Comparison of ENCODE assay signal across 8 cellular contexts in genomic region chr4:139177049-139177887, GRCh38. TPM values are rescaled to one million over a fixed set of nuclear protein-coding genes. Genes with fewer than 3 reads are reported as not detected.
DNase-seq lines count a peak whose midpoint lies in the region; ATAC-seq and TF ChIP-seq lines count a peak whose summit lies in the region.

Gene ELF2 (minus strand): TSS chr4:139177218. CDS start chr4:139137701, 39,517 bp downstream.

- H3K4me1 Mint-ChIP-seq in IgD-negative memory B cell: peaks cover 15 to 23% (median 21%) of the 10 kb centered on the region in 3 donors

- H3K27me3 ChIP-seq in mucosa of rectum (ENCODE audit: control insufficient read depth in 2 of 2, insufficient read depth in 2 of 2, low read length in 2 of 2): no peaks in the 10 kb centered on the region

- H3K4me3 Mint-ChIP-seq in IgD-negative memory B cell: peak within 1 kb of the TSS; percentile 91 to 99 (median 96)

- peak within 1 kb of the TSS; percentile 96 to 98 for H3K9ac ChIP-seq in mucosa of rectum (ENCODE audit: low read depth in 1 of 2, low read length in 2 of 2)

- no peaks in the 10 kb centered on the region for H3K27me3 Mint-ChIP-seq in IgD-negative memory B cell

- peak within 1 kb of the TSS; percentile 94 to 99 (median 96) for H3K27ac Mint-ChIP-seq in IgD-negative memory B cell

- H3K4me3 ChIP-seq in epithelial cell of proximal tubule (ENCODE audit: low read depth, low read length): peak within 1 kb of the TSS; percentile 72
- peak within 1 kb of the TSS; percentile 88 to 94 for H3K4me3 ChIP-seq in mucosa of rectum (ENCODE audit: low read length in 2 of 2)

- TF ChIP-seq CTCF in epithelial cell of proximal tubule (conservative IDR thresholded peaks at IDR 0.05; ENCODE audit: low read depth, low read length): no peak

- H3K9me3 ChIP-seq in mucosa of rectum (ENCODE audit: control insufficient read depth in 2 of 2, low read length in 2 of 2): no peaks in the 10 kb centered on the region

- no peaks in the 10 kb centered on the region for H3K9me3 Mint-ChIP-seq in IgD-negative memory B cell

- H3K27ac ChIP-seq in mucosa of rectum (ENCODE audit: low read depth in 2 of 2, low read length in 2 of 2): peak within 1 kb of the TSS; percentile 99

- H3K36me3 ChIP-seq in mucosa of rectum (ENCODE audit: control insufficient read depth in 2 of 2, insufficient read depth in 2 of 2, low read length in 2 of 2): no peaks in the 10 kb centered on the region

- peak; percentile 94 for DNase-seq in DMS 273 (lab: John Stamatoyannopoulos, UW; ENCODE audit: unreplicated experiment)
- DNase-seq in OCI-M2 (lab: John Stamatoyannopoulos, UW; ENCODE audit: unreplicated experiment): peak; percentile 30
- peak; percentile 87 for DNase-seq in activated T-cell treated with anti-CD3 and anti-CD28 coated beads, Interleukin-2, amount 50 U/mL, for 1 hour
- no peak for DNase-seq in epithelial cell of proximal tubule (ENCODE audit: low read depth)
- peak; percentile 55 to 79 for DNase-seq in stimulated activated CD8-positive, alpha-beta memory T cell treated with anti-CD3 and anti-CD28 coated beads, Interleukin-4, amount 100 ng/mL, for 4 hours (ENCODE audit: low read depth in 2 of 2, low spot score in 1 of 2)

- H3K4me1 ChIP-seq in mucosa of rectum (ENCODE audit: control insufficient read depth in 2 of 2, insufficient read depth in 2 of 2, low read length in 2 of 2): peaks cover 8 to 10% of the 10 kb centered on the region in 2 donors

- no peaks in the 10 kb centered on the region for H3K36me3 Mint-ChIP-seq in IgD-negative memory B cell

- peak; percentile 35 for ATAC-seq in GM21576 (IDR thresholded peaks at IDR 0.05; ENCODE audit: unreplicated experiment)

RNA-seq across cellular contexts. Expression of gene ELF2, which starts in this region (rescaled TPM):
- polyA plus RNA-seq in IgD-negative memory B cell: 33.7 TPM
- total RNA-seq in epithelial cell of proximal tubule: 17.1 and 24.1 TPM in 2 replicates
